ENCODE assay signal across 17 cellular contexts in genomic region chr3:192215-192929, GRCh38. TPM values are rescaled to one million over a fixed set of nuclear protein-coding genes. Genes with fewer than 3 reads are reported as not detected.
DNase-seq lines count a peak whose midpoint lies in the region; ATAC-seq, FAIRE-seq and TF ChIP-seq lines count a peak whose summit lies in the region.
"Had no signal": no experiment of that assay in that cellular context is flagged by ENCODE, and none has a peak within 500 bp of the region (broad histone marks: within the 10 kb centered on the region; RNA-seq: fewer than 3 reads in every experiment).

No MANE protein-coding gene starts in this region.

- H3K27ac ChIP-seq in neural progenitor cell (no peak overlapping the region), small intestine (ENCODE audit: low read depth in 1 of 2, low read length in 1 of 2) (no peak overlapping the region), A673 (ENCODE audit: low read depth, low read length, poor library complexity, severe bottlenecking) (no peak overlapping the region)
- H3K27ac ChIP-seq: heart right ventricle had no signal

- POLR2A ChIA-PET in A673 (lab: Charles Lee; ENCODE audit: low non-redundant PET): no interaction called here

- peaks cover 12% of the 10 kb centered on the region for H3K4me1 Mint-ChIP-seq in neural progenitor cell

- H3K79me2 ChIP-seq in neural progenitor cell (ENCODE audit: low read depth): no peaks in the 10 kb centered on the region

- H3K4me2 ChIP-seq in neural progenitor cell: no peak overlapping the region

- H3K4me3 ChIP-seq in neural progenitor cell (no peak overlapping the region), lower leg skin (ENCODE audit: low read depth, poor library complexity, severe bottlenecking) (no peak overlapping the region), small intestine (ENCODE audit: low read depth in 1 of 2, low read length in 2 of 2) (no peak overlapping the region), A673 (ENCODE audit: low read depth, low read length, poor library complexity, severe bottlenecking) (no peak overlapping the region)
- H3K4me3 ChIP-seq: heart right ventricle had no signal

- H3K27me3 Mint-ChIP-seq in neural progenitor cell (ENCODE audit: insufficient read depth, low read depth): peaks cover 7% of the 10 kb centered on the region

- peaks cover 2% of the 10 kb centered on the region for H3K36me3 Mint-ChIP-seq in neural progenitor cell

- peaks cover 46% of the 10 kb centered on the region for H3K27me3 ChIP-seq in neural progenitor cell
- peaks cover 3% of the 10 kb centered on the region in 2 donors for H3K27me3 ChIP-seq in small intestine (ENCODE audit: control insufficient read depth in 2 of 2, insufficient read depth in 2 of 2, low read length in 2 of 2)
- peaks cover 31% of the 10 kb centered on the region for H3K27me3 ChIP-seq in A673 (replicated peaks; ENCODE audit: insufficient read depth, low read depth, low read length, poor library complexity)

- WGBS in lower leg skin, 2 donors: 94 to 95% methylated on average over 25 of the region's 25 CpGs
- 82 to 96% (median 90%) methylated on average over 17 to 25 of the region's 25 CpGs for WGBS in small intestine, 3 donors

- no peak for TF ChIP-seq POLR2A in lower leg skin (IDR thresholded peaks at IDR 0.05)

- no peak overlapping the region for H3K27ac Mint-ChIP-seq in neural progenitor cell
- H3K27ac Mint-ChIP-seq: CD8-positive, alpha-beta memory T cell; nephron progenitor cell had no signal

- H3K9me3 ChIP-seq in neural progenitor cell (ENCODE audit: low read depth) (no peaks in the 10 kb centered on the region), small intestine (ENCODE audit: control insufficient read depth, low read depth) (no peaks in the 10 kb centered on the region), A673 (ENCODE audit: low read depth, low read length, poor library complexity, severe bottlenecking) (no peaks in the 10 kb centered on the region)

- ATAC-seq in GM18909 (IDR thresholded peaks at IDR 0.05; ENCODE audit: poor library complexity, unreplicated experiment) (peak; percentile 51), GM21717 (IDR thresholded peaks at IDR 0.05; ENCODE audit: unreplicated experiment) (peak; percentile 98), HG03139 (IDR thresholded peaks at IDR 0.05; ENCODE audit: unreplicated experiment) (peak; percentile 50)
- ATAC-seq: heart right ventricle, left lobe of liver had no signal

- peaks cover 9% of the 10 kb centered on the region for H3K4me1 ChIP-seq in neural progenitor cell
- no peaks in the 10 kb centered on the region for H3K4me1 ChIP-seq in small intestine (ENCODE audit: control insufficient read depth in 2 of 2, insufficient read depth in 1 of 2, low read depth in 1 of 2, low read length in 1 of 2)
- peaks cover 8% of the 10 kb centered on the region for H3K4me1 ChIP-seq in A673 (ENCODE audit: insufficient read depth, low read length, poor library complexity, severe bottlenecking)

- H3K9me3 Mint-ChIP-seq in neural progenitor cell: peaks cover 2% of the 10 kb centered on the region

- H3K9ac ChIP-seq in neural progenitor cell: no peak overlapping the region

- no peak overlapping the region for H2AFZ ChIP-seq in neural progenitor cell (replicated peaks)

- DNase-seq in neural progenitor cell (ENCODE audit: low spot score): no peak
- no peak for DNase-seq in hippocampal formation (lab: John Stamatoyannopoulos, UW)
- no peak for DNase-seq in lower leg skin (ENCODE audit: low spot score in 2 of 2)
- no peak for DNase-seq in small intestine
- DNase-seq in A673 (ENCODE audit: low spot score): no peak
- DNase-seq: activated naive CD4-positive, alpha-beta T cell treated with anti-CD3 and anti-CD28 coated beads, Interleukin-2, amount 50 U/mL, for 16 hours; CD8-positive, alpha-beta memory T cell; GF-D8; heart right ventricle; nephron progenitor cell; RPMI8226; T-helper 9 cell had no signal

- H3K4me3 Mint-ChIP-seq in neural progenitor cell: peak overlapping the region; percentile 39
- H3K4me3 Mint-ChIP-seq: CD8-positive, alpha-beta memory T cell; nephron progenitor cell had no signal

- no TSS peak for BruUV-seq in A673 (replicated peaks; lab: Mats Ljungman, UMichigan)

- no peak for FAIRE-seq in small intestine (lab: Jason Lieb, UNC)

- TF ChIP-seq CTCF in neural progenitor cell (IDR thresholded peaks at IDR 0.05) (no peak), lower leg skin (IDR thresholded peaks at IDR 0.05) (no peak), A673 (conservative IDR thresholded peaks at IDR 0.05; ENCODE audit: low read depth, low read length) (no peak)

- H3F3A ChIP-seq in neural progenitor cell (ENCODE audit: low read depth): peaks cover 5% of the 10 kb centered on the region

- H3K36me3 ChIP-seq in neural progenitor cell (no peaks in the 10 kb centered on the region), small intestine (ENCODE audit: control insufficient read depth in 2 of 2, insufficient read depth in 2 of 2, low read length in 2 of 2) (no peaks in the 10 kb centered on the region), A673 (ENCODE audit: insufficient read depth, low read length, poor library complexity, severe bottlenecking) (no peaks in the 10 kb centered on the region)
- H3K36me3 ChIP-seq: heart right ventricle had no signal

- CTCF ChIA-PET in A673 (lab: Charles Lee): no interaction called here

- no peaks in the 10 kb centered on the region for H4K20me1 ChIP-seq in neural progenitor cell (ENCODE audit: low read depth)

- intact Hi-C loops in lower leg skin (cut with DNase I; ENCODE audit: low total_unique reads): no loop called here
- intact Hi-C loops in A673 (cut with micrococcal nuclease; ENCODE audit: unreplicated experiment): no loop called here

RNA-seq across cellular contexts. Expression of gene CHL1, which starts 4.2 kb away (rescaled TPM):
- total RNA-seq in neural progenitor cell (ENCODE audit: low replicate concordance) (0.49 and 0.59 TPM in 2 replicates), lower leg skin (10 to 100 TPM; 32.7 to 53.1 (median 42.9) TPM), A673 (2021) (not detected in 2 replicates)
- polyA plus RNA-seq in small intestine: 1 to 10 TPM in 1 of 3 donors, under 1 TPM in 2; under 0.01 to 6.6 (median 0.81) TPM
- total RNA-seq: CD8-positive, alpha-beta memory T cell; M059J had no signal
- polyA plus RNA-seq: CD8-positive, alpha-beta memory T cell had no signal

Comparison
In these comparisons a context has a peak if more than half of its experiments do, and no peak if none do; other contexts are left out.
1. RNA of gene CHL1, which starts 4.2 kb away (total RNA-seq): 32.7 to 53.1 TPM in lower leg skin; 0.49 to 0.59 TPM in neural progenitor cell and not detected in A673; every median in the first group is over 10 times any median in the second.
2. Peak in every context shown above with its lines, with median percentiles within 50 percentile points of each other: ATAC-seq.